ENCODE assay signal across 18 cellular contexts in genomic region chr4:78765607-78766006, GRCh38. TPM values are rescaled to one million over a fixed set of nuclear protein-coding genes. Genes with fewer than 3 reads are reported as not detected.
DNase-seq lines count a peak whose midpoint lies in the region; FAIRE-seq and TF ChIP-seq lines count a peak whose summit lies in the region.
"Had no signal": no experiment of that assay in that cellular context is flagged by ENCODE, and none has a peak within 500 bp of the region (broad histone marks: within the 10 kb centered on the region; RNA-seq: fewer than 3 reads in every experiment).

No MANE protein-coding gene starts in this region.

- TF ChIP-seq CTCF in Loucy (conservative IDR thresholded peaks at IDR 0.05; ENCODE audit: low read length) (no peak), astrocyte (IDR thresholded peaks at IDR 0.05; ENCODE audit: insufficient read depth, low read depth, low read length) (no peak), osteoblast (IDR thresholded peaks at IDR 0.05; ENCODE audit: extremely low read depth, low read depth, low read length) (no peak)

- no peaks in the 10 kb centered on the region for H3K9me3 ChIP-seq in Loucy (ENCODE audit: insufficient read depth, low read depth, low read length)
- no peaks in the 10 kb centered on the region for H3K9me3 ChIP-seq in astrocyte (ENCODE audit: insufficient read depth, low read depth, low read length)
- no peaks in the 10 kb centered on the region for H3K9me3 ChIP-seq in osteoblast (ENCODE audit: low read depth, low read length)
- H3K9me3 ChIP-seq: SK-N-SH had no signal

- no peak overlapping the region for H3K9ac ChIP-seq in Loucy (ENCODE audit: low read depth, low read length, poor library complexity, severe bottlenecking)
- H3K9ac ChIP-seq in astrocyte (ENCODE audit: low read length) = no peak overlapping the region
- H3K9ac ChIP-seq: SK-N-SH had no signal

- H3K9me3 Mint-ChIP-seq in astrocyte (ENCODE audit: unreplicated experiment) = no peaks in the 10 kb centered on the region

- H3K27me3 ChIP-seq in Loucy (ENCODE audit: insufficient read depth, low read length, poor library complexity, severe bottlenecking) (no peaks in the 10 kb centered on the region), astrocyte (ENCODE audit: insufficient read depth, low read length) (no peaks in the 10 kb centered on the region), osteoblast (ENCODE audit: insufficient read depth, low read length) (no peaks in the 10 kb centered on the region)

- no peaks in the 10 kb centered on the region for H4K20me1 ChIP-seq in Loucy (ENCODE audit: insufficient read depth, low read length, poor library complexity, severe bottlenecking)
- H4K20me1 ChIP-seq in astrocyte (ENCODE audit: insufficient read depth, low read length) = no peaks in the 10 kb centered on the region
- H4K20me1 ChIP-seq in osteoblast (ENCODE audit: insufficient read depth, low read length) = no peaks in the 10 kb centered on the region

- no peaks in the 10 kb centered on the region for H3K36me3 Mint-ChIP-seq in astrocyte (ENCODE audit: low read depth, unreplicated experiment)

- H3K4me1 ChIP-seq in Loucy (ENCODE audit: insufficient read depth, low read length, poor library complexity, severe bottlenecking) = peaks cover 60% of the 10 kb centered on the region
- no peaks in the 10 kb centered on the region for H3K4me1 ChIP-seq in astrocyte (ENCODE audit: insufficient read depth, low read length)
- H3K4me1 ChIP-seq in osteoblast (ENCODE audit: insufficient read depth, low read length) = peaks cover 12% of the 10 kb centered on the region

- no peak overlapping the region for H3K27ac Mint-ChIP-seq in astrocyte (ENCODE audit: unreplicated experiment)

- H3K4me3 Mint-ChIP-seq in astrocyte (ENCODE audit: unreplicated experiment) = no peak overlapping the region

- no peak for TF ChIP-seq POLR2A in GM12892 (IDR thresholded peaks at IDR 0.05; ENCODE audit: low read depth, low read length)

- H2AFZ ChIP-seq in Loucy (ENCODE audit: low read length) (peak overlapping the region; percentile 2; the same call in 1 of the 2 replicates), astrocyte (ENCODE audit: low read depth, low read length) (no peak overlapping the region), osteoblast (ENCODE audit: low read length) (peak overlapping the region; percentile 51)

- no peaks in the 10 kb centered on the region for H3F3A ChIP-seq in Loucy (ENCODE audit: low read depth)

- H3K27ac ChIP-seq in astrocyte (ENCODE audit: low read depth, low read length) = no peak overlapping the region
- no peak overlapping the region for H3K27ac ChIP-seq in osteoblast (ENCODE audit: low read depth, low read length)
- H3K27ac ChIP-seq: C4-2B, HL-60 had no signal

- no peak overlapping the region for H3K4me2 ChIP-seq in Loucy (ENCODE audit: low read depth, low read length, poor library complexity, severe bottlenecking)
- H3K4me2 ChIP-seq in astrocyte (ENCODE audit: low read length) = no peak overlapping the region
- no peak overlapping the region for H3K4me2 ChIP-seq in osteoblast (ENCODE audit: insufficient read depth, low read length)
- H3K4me2 ChIP-seq: SK-N-SH had no signal

- peak; percentile 65 for FAIRE-seq in GM12892 (lab: Jason Lieb, UNC)
- peak; percentile 5 for FAIRE-seq in astrocyte (lab: Jason Lieb, UNC)

- no peaks in the 10 kb centered on the region for H3K27me3 Mint-ChIP-seq in astrocyte (ENCODE audit: low read depth, unreplicated experiment)

- H3K79me2 ChIP-seq in Loucy (ENCODE audit: insufficient read depth, low read length) (no peaks in the 10 kb centered on the region), astrocyte (ENCODE audit: insufficient read depth, low read length) (no peaks in the 10 kb centered on the region), osteoblast (ENCODE audit: insufficient read depth, low read length) (no peaks in the 10 kb centered on the region)

- H3K36me3 ChIP-seq in Loucy (ENCODE audit: insufficient read depth, low read length) (no peaks in the 10 kb centered on the region), astrocyte (ENCODE audit: insufficient read depth, low read length) (no peaks in the 10 kb centered on the region), osteoblast (ENCODE audit: insufficient read depth, low read length) (no peaks in the 10 kb centered on the region)

- peaks cover 1% of the 10 kb centered on the region for H3K4me1 Mint-ChIP-seq in astrocyte (ENCODE audit: low read depth, unreplicated experiment)

- H3K4me3 ChIP-seq in Loucy (ENCODE audit: low read length, poor library complexity, severe bottlenecking) (no peak overlapping the region), astrocyte (ENCODE audit: insufficient read depth, low read depth, low read length) (no peak overlapping the region), osteoblast (ENCODE audit: insufficient read depth, low read length) (no peak overlapping the region)

- H3K9me2 ChIP-seq in Loucy (replicated peaks; ENCODE audit: low read depth, low read length) = no peaks in the 10 kb centered on the region
- H3K9me2 ChIP-seq: SK-N-SH had no signal

- DNase-seq in GM12892 (ENCODE audit: insufficient read length) = no peak
- DNase-seq in astrocyte (ENCODE audit: low read depth) = no peak
- DNase-seq in osteoblast (ENCODE audit: insufficient read length, low spot score, missing footprints) = no peak
- no peak for DNase-seq in islet precursor cell
- no peak for DNase-seq in nucleus accumbens (lab: John Stamatoyannopoulos, UW)
- DNase-seq in NCI-H345 treated with DMSO at 0.1 percent for 48 hours (lab: John Stamatoyannopoulos, UW; ENCODE audit: unreplicated experiment) = no peak
- DNase-seq: DND-41, KBM-7, NCI-H1092, NCI-H146, NCI-H2081, NCI-H510A treated with DMSO at 0.1 percent for 48 hours, NCI-H82, SHP77, SK-N-SH had no signal

RNA-seq across cellular contexts. Expression of gene BMP2K, which starts 10.5 kb away (rescaled TPM):
- polyA plus RNA-seq in GM12892 (2012; ENCODE audit: missing spikeins) = 12.2 TPM
- total RNA-seq in astrocyte (29.8 and 33.3 TPM in 2 replicates), osteoblast (61.2 and 81.0 TPM in 2 replicates)
